34 cellular contexts compared by ENCODE assay signal in the genomic region with DNA sequence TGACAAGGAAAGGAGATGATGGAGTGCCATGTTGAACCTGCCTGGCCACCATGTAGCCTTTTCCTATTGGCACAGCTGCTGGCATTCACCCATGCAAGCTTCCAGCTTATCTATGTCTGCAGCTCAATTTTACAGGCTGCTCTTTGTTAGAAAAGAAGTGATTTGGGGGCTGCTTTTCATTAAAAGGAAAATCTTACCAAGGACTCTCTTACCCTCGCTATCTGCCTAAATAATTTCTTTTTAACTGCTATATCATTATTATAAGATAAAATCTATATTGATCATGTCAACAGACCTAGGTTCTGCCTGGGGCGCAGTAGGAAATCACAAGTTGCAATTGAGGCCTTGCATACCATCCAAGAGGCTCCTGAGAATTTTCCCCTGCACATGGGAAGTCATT.
"Had no signal": no experiment of that assay in that cellular context is flagged by ENCODE, and none has a peak within 500 bp of the region (broad histone marks: within the 10 kb centered on the region; RNA-seq: fewer than 3 reads in every experiment).

No MANE protein-coding gene starts in this region.

- H3K36me3 ChIP-seq: ascending aorta, WERI-Rb-1 had no signal

- H3K27me3 ChIP-seq: ascending aorta had no signal

- H3K4me3 Mint-ChIP-seq: activated CD4-positive, alpha-beta memory T cell treated with anti-CD3 and anti-CD28 coated beads, Interleukin-2, amount 10 ng/mL, durations not matched to agents 7 days and 5 days; activated CD4-positive, alpha-beta T cell treated with anti-CD3 and anti-CD28 coated beads for 36 hours; activated CD4-positive, alpha-beta T cell treated with anti-CD3 and anti-CD28 coated beads, Interleukin-2, amount 10 ng/mL, durations not matched to agents 7 days and 5 days; activated CD8-positive, alpha-beta memory T cell treated with anti-CD3 and anti-CD28 coated beads, Interleukin-2, amount 10 ng/mL, durations not matched to agents 7 days and 5 days; activated CD8-positive, alpha-beta T cell treated with anti-CD3 and anti-CD28 coated beads, Interleukin-2, amount 10 ng/mL, durations not matched to agents 7 days and 5 days; activated naive CD4-positive, alpha-beta T cell treated with anti-CD3 and anti-CD28 coated beads, Interleukin-2, amount 50 U/mL, for 24 hours; activated naive CD8-positive, alpha-beta T cell; activated naive CD8-positive, alpha-beta T cell treated with anti-CD3 and anti-CD28 coated beads, Interleukin-2, amount 10 ng/mL, durations not matched to agents 7 days and 5 days; activated naive CD8-positive, alpha-beta T cell treated with anti-CD3 and anti-CD28 coated beads, Interleukin-2, amount 50 U/mL, for 24 hours; activated T-cell treated with anti-CD3 and anti-CD28 coated beads, Interleukin-2, amount 50 U/mL, for 24 hours; brain; T-cell; T-helper 2 cell treated with Interferon-gamma antibody and Interleukin-4, amounts not matched to agents 5 μg/mL and 100 μg/mL, for 36 hours; WTC11 had no signal

- FAIRE-seq: colon, TTC549 had no signal

- H3K27ac ChIP-seq: ascending aorta, WERI-Rb-1 had no signal

- H3K4me1 ChIP-seq: ascending aorta had no signal

- DNase-seq: activated CD4-positive, alpha-beta memory T cell treated with anti-CD3 and anti-CD28 coated beads, Interleukin-2, amount 10 ng/mL, durations not matched to agents 7 days and 5 days; activated CD4-positive, alpha-beta T cell treated with anti-CD3 and anti-CD28 coated beads for 1 hour; activated CD4-positive, alpha-beta T cell treated with anti-CD3 and anti-CD28 coated beads for 36 hours; activated CD4-positive, alpha-beta T cell treated with anti-CD3 and anti-CD28 coated beads for 48 hours; activated CD4-positive, alpha-beta T cell treated with anti-CD3 and anti-CD28 coated beads, Interleukin-2, amount 10 ng/mL, durations not matched to agents 7 days and 5 days; activated CD4-positive, alpha-beta T cell treated with anti-CD3 and anti-CD28 coated beads, Interleukin-2, amount 50 U/mL, for 48 hours; activated CD4-positive, CD25-positive, alpha-beta regulatory T cell; activated CD8-positive, alpha-beta memory T cell treated with anti-CD3 and anti-CD28 coated beads, Interleukin-2, amount 10 ng/mL, durations not matched to agents 7 days and 5 days; activated CD8-positive, alpha-beta memory T cell treated with anti-CD3 and anti-CD28 coated beads, Interleukin-2, amount 50 U/mL, for 48 hours; activated CD8-positive, alpha-beta T cell treated with anti-CD3 and anti-CD28 coated beads, Interleukin-2, amount 10 ng/mL, durations not matched to agents 7 days and 5 days; activated effector memory CD4-positive, alpha-beta T cell treated with Interleukin-2 at 50 U/mL for 16 hours; activated gamma-delta T cell; activated naive CD4-positive, alpha-beta T cell treated with Interleukin-2 at 50 U/mL for 16 hours; activated naive CD8-positive, alpha-beta T cell treated with anti-CD3 and anti-CD28 coated beads, Interleukin-2, amount 10 ng/mL, durations not matched to agents 7 days and 5 days; activated naive CD8-positive, alpha-beta T cell treated with anti-CD3 and anti-CD28 coated beads, Interleukin-2, amount 50 U/mL, for 24 hours; activated T-cell treated with anti-CD3 and anti-CD28 coated beads, Interleukin-2, amount 50 U/mL, for 24 hours; activated T-cell treated with anti-CD3 and anti-CD28 coated beads, Interleukin-2, amount 50 U/mL, for 48 hours; amygdala; anterior cingulate cortex; central memory CD4-positive, alpha-beta T cell; T-cell; T-helper 2 cell; T-helper 9 cell; WERI-Rb-1 had no signal

- H3K27me3 Mint-ChIP-seq: activated CD4-positive, alpha-beta T cell treated with anti-CD3 and anti-CD28 coated beads, Interleukin-2, amount 10 ng/mL, durations not matched to agents 7 days and 5 days; activated naive CD8-positive, alpha-beta T cell had no signal

- H3K9me3 ChIP-seq: ascending aorta had no signal

- ATAC-seq: activated CD4-positive, alpha-beta T cell treated with anti-CD3 and anti-CD28 coated beads for 36 hours; activated CD4-positive, CD25-positive, alpha-beta regulatory T cell treated with anti-CD3 and anti-CD28 coated beads, Interleukin-2, amount 50 U/mL, for 24 hours; activated CD8-positive, alpha-beta memory T cell treated with anti-CD3 and anti-CD28 coated beads, Interleukin-2, amount 10 ng/mL, durations not matched to agents 7 days and 5 days; activated CD8-positive, alpha-beta T cell treated with anti-CD3 and anti-CD28 coated beads, Interleukin-2, amount 10 ng/mL, durations not matched to agents 7 days and 5 days; activated naive CD8-positive, alpha-beta T cell treated with anti-CD3 and anti-CD28 coated beads, Interleukin-2, amount 50 U/mL, for 24 hours; T-cell had no signal

- H3K4me3 ChIP-seq: ascending aorta had no signal

- H3K36me3 Mint-ChIP-seq: activated CD8-positive, alpha-beta memory T cell treated with anti-CD3 and anti-CD28 coated beads, Interleukin-2, amount 10 ng/mL, durations not matched to agents 7 days and 5 days; activated naive CD4-positive, alpha-beta T cell treated with anti-CD3 and anti-CD28 coated beads, Interleukin-2, amount 50 U/mL, for 24 hours; activated naive CD8-positive, alpha-beta T cell; activated naive CD8-positive, alpha-beta T cell treated with anti-CD3 and anti-CD28 coated beads, Interleukin-2, amount 10 ng/mL, durations not matched to agents 7 days and 5 days; brain; T-cell had no signal

- H3K9me3 Mint-ChIP-seq: activated CD4-positive, alpha-beta memory T cell treated with anti-CD3 and anti-CD28 coated beads, Interleukin-2, amount 10 ng/mL, durations not matched to agents 7 days and 5 days; activated CD4-positive, alpha-beta T cell treated with anti-CD3 and anti-CD28 coated beads, Interleukin-2, amount 10 ng/mL, durations not matched to agents 7 days and 5 days; activated naive CD4-positive, alpha-beta T cell treated with anti-CD3 and anti-CD28 coated beads, Interleukin-2, amount 50 U/mL, for 24 hours; activated naive CD8-positive, alpha-beta T cell treated with anti-CD3 and anti-CD28 coated beads, Interleukin-2, amount 10 ng/mL, durations not matched to agents 7 days and 5 days; activated naive CD8-positive, alpha-beta T cell treated with anti-CD3 and anti-CD28 coated beads, Interleukin-2, amount 50 U/mL, for 24 hours; activated T-cell treated with anti-CD3 and anti-CD28 coated beads, Interleukin-2, amount 50 U/mL, for 24 hours; activated T-helper 2 cell treated with anti-CD3 and anti-CD28 coated beads, Interferon-gamma antibody, Interleukin-2, Interleukin-4, amounts not matched to agents 10 μg/mL and 5 μg/mL and 100 μg/mL, durations not matched to agents 14 hours and 24 hours and 36 hours; T-cell; T-helper 2 cell treated with Interferon-gamma antibody and Interleukin-4, amounts not matched to agents 5 μg/mL and 100 μg/mL, for 36 hours; WTC11 had no signal

- H3K27ac Mint-ChIP-seq: activated CD4-positive, alpha-beta memory T cell treated with anti-CD3 and anti-CD28 coated beads, Interleukin-2, amount 10 ng/mL, durations not matched to agents 7 days and 5 days; activated CD4-positive, alpha-beta T cell treated with anti-CD3 and anti-CD28 coated beads for 36 hours; activated CD4-positive, alpha-beta T cell treated with anti-CD3 and anti-CD28 coated beads, Interleukin-2, amount 10 ng/mL, durations not matched to agents 7 days and 5 days; activated CD8-positive, alpha-beta memory T cell treated with anti-CD3 and anti-CD28 coated beads, Interleukin-2, amount 10 ng/mL, durations not matched to agents 7 days and 5 days; activated CD8-positive, alpha-beta T cell treated with anti-CD3 and anti-CD28 coated beads, Interleukin-2, amount 10 ng/mL, durations not matched to agents 7 days and 5 days; activated naive CD4-positive, alpha-beta T cell treated with anti-CD3 and anti-CD28 coated beads, Interleukin-2, amount 50 U/mL, for 24 hours; activated naive CD8-positive, alpha-beta T cell; activated naive CD8-positive, alpha-beta T cell treated with anti-CD3 and anti-CD28 coated beads, Interleukin-2, amount 10 ng/mL, durations not matched to agents 7 days and 5 days; activated naive CD8-positive, alpha-beta T cell treated with anti-CD3 and anti-CD28 coated beads, Interleukin-2, amount 50 U/mL, for 24 hours; activated T-cell treated with anti-CD3 and anti-CD28 coated beads, Interleukin-2, amount 50 U/mL, for 24 hours; activated T-helper 2 cell treated with anti-CD3 and anti-CD28 coated beads, Interferon-gamma antibody, Interleukin-2, Interleukin-4, amounts not matched to agents 10 μg/mL and 5 μg/mL and 100 μg/mL, durations not matched to agents 14 hours and 24 hours and 36 hours; T-cell; T-helper 2 cell treated with Interferon-gamma antibody and Interleukin-4, amounts not matched to agents 5 μg/mL and 100 μg/mL, for 36 hours had no signal

- H3K4me1 Mint-ChIP-seq: activated CD4-positive, alpha-beta memory T cell treated with anti-CD3 and anti-CD28 coated beads, Interleukin-2, amount 10 ng/mL, durations not matched to agents 7 days and 5 days; activated CD4-positive, alpha-beta T cell treated with anti-CD3 and anti-CD28 coated beads for 36 hours; activated CD4-positive, alpha-beta T cell treated with anti-CD3 and anti-CD28 coated beads, Interleukin-2, amount 10 ng/mL, durations not matched to agents 7 days and 5 days; activated CD8-positive, alpha-beta memory T cell treated with anti-CD3 and anti-CD28 coated beads, Interleukin-2, amount 10 ng/mL, durations not matched to agents 7 days and 5 days; activated naive CD4-positive, alpha-beta T cell treated with anti-CD3 and anti-CD28 coated beads, Interleukin-2, amount 50 U/mL, for 24 hours; activated naive CD8-positive, alpha-beta T cell treated with anti-CD3 and anti-CD28 coated beads, Interleukin-2, amount 10 ng/mL, durations not matched to agents 7 days and 5 days; activated naive CD8-positive, alpha-beta T cell treated with anti-CD3 and anti-CD28 coated beads, Interleukin-2, amount 50 U/mL, for 24 hours; T-cell had no signal
